1 cellular context compared by ENCODE assay signal in the genomic region with DNA sequence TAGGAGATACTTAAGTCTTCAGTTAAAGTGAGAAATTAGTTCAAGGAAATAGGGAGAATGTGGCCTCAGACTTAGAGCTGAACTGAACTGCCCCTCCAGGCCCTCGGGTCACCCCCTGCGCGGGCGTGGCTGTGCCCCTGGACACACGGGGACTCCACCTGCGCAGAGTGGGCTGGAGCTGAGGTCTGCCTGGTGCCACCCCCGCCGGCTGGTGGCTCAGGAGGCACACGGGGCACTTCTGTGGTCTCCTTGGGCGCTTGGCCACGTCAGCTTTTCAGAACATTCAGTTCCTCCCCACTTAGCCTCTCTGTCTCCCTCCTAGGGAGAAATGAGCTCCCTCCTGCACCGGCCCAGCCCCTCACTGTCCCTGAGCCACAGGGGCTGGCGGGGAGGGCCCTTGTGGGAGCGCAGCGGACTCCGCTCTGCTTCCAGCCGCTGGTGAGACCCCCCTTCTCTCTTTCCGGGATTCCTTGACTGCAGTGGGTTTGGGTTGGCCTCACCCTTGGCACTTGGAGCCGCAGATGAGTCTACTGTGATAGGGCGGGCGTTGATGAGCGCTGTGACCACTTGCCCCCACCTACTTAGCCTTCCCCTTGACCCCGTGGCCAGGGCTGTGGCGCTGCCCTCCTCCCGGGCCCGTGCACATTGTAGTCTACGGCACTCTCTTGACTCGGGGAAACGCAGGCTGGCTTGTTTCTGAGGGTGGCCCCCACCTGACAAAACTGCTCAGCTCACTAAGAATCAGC.
TF ChIP-seq lines count a peak whose summit lies in the region.

No MANE protein-coding gene starts in this region.

TF ChIP-seq in IMR-90, 13 proteins besides CTCF, POLR2A, EP300 and RAD21 (continued from another document):
- TF ChIP-seq USF2 (IDR thresholded peaks at IDR 0.05; ENCODE audit: low read depth, low read length) (no peak), CEBPB (IDR thresholded peaks at IDR 0.05; ENCODE audit: low read depth, low read length) (no peak), MAFK (IDR thresholded peaks at IDR 0.05; ENCODE audit: low read depth, low read length) (no peak), BHLHE40 (IDR thresholded peaks at IDR 0.05; ENCODE audit: low read depth, low read length) (no peak)
